Comparison of ENCODE assay signal across 16 cellular contexts in the genomic region with DNA sequence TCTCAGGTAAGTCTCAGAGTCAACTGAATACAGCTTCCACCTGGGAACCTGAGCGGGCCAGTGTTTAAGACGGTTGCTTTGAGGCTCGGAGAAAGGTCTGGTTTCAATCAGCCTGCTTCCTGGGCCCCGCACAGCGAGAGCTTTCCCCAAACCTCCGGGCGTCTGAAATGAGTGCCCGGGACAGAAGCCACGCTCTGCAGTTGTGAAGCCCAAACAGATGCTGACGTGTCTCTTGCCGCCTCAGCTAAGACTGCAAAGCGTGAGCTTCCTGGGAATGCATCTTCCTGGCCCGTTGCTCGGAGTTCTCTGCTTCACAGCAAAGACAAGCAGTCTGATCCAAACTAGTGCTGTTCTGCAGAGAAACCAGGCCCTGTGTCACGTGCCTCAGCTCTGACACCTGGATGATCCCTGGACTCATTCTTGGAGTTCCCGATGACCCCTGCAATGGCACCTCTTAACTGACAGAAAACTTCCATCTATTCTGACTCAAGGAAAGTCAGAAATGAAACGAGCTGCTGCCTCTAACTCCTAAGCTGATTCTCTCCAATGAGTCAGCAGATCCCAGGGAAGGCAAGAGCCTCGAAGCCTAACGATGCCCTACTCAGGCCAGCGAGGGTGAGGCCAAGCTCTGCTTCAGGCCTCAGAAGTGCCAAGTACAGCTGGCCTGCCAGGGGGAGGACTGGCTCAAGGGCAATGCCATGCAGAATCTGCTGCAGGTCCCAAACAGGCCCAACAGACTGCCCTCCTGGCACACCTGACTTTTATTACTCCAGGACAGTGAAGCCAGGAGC. TPM values are rescaled to one million over a fixed set of nuclear protein-coding genes. Genes with fewer than 3 reads are reported as not detected.
A peak's percentile ranks its signal among the peaks of the same experiment; 100 is the strongest.
DNase-seq lines count a peak whose midpoint lies in the region; ATAC-seq and TF ChIP-seq lines count a peak whose summit lies in the region.
"Had no signal": no experiment of that assay in that cellular context is flagged by ENCODE, and none has a peak within 500 bp of the region (broad histone marks: within the 10 kb centered on the region; RNA-seq: fewer than 3 reads in every experiment).

No MANE protein-coding gene starts in this region.

- intact Hi-C loops in activated B cell treated with CpG ODN at 0.5 μM for 24 hours (cut with micrococcal nuclease), result no loop called here

- H3K4me1 ChIP-seq in gastroesophageal sphincter, result peaks cover 0 to 28% (median 8%) of the 10 kb centered on the region in 3 donors

- TF ChIP-seq EP300 in gastroesophageal sphincter (IDR thresholded peaks at IDR 0.05), result no peak

- TF ChIP-seq CTCF in activated B cell treated with CpG ODN at 0.5 μM for 24 hours (IDR thresholded peaks at IDR 0.05), result no peak
- no peak for TF ChIP-seq CTCF in gastroesophageal sphincter (IDR thresholded peaks at IDR 0.05)

- no peak for ATAC-seq in activated B cell treated with CpG ODN at 0.5 μM for 24 hours (ENCODE audit: low read depth)
- ATAC-seq in gastroesophageal sphincter, result peak; percentile 24
- no peak for ATAC-seq in stimulated activated effector memory CD8-positive, alpha-beta T cell treated with anti-CD3 and anti-CD28 coated beads, Interleukin-12 subunit alpha, Interleukin-12 subunit beta, amount 100 ng/mL, for 72 hours
- no peak for ATAC-seq in GM18858 (IDR thresholded peaks at IDR 0.05; ENCODE audit: unreplicated experiment)
- ATAC-seq in GM18861 (IDR thresholded peaks at IDR 0.05; ENCODE audit: unreplicated experiment), result no peak
- ATAC-seq: pancreas had no signal

- no peak overlapping the region for H3K4me3 Mint-ChIP-seq in activated B cell treated with CpG ODN at 0.5 μM for 24 hours
- no peak overlapping the region for H3K4me3 Mint-ChIP-seq in stimulated activated effector memory CD8-positive, alpha-beta T cell treated with anti-CD3 and anti-CD28 coated beads, Interleukin-12 subunit alpha, Interleukin-12 subunit beta, amount 100 ng/mL, for 72 hours

- TF ChIP-seq POLR2A in gastroesophageal sphincter (IDR thresholded peaks at IDR 0.05), result no peak

- POLR2A ChIA-PET in activated B cell treated with CpG ODN at 0.5 μM for 24 hours (lab: Charles Lee), result no interaction called here

- CTCF ChIA-PET in activated B cell treated with CpG ODN at 0.5 μM for 24 hours (lab: Charles Lee), result no interaction called here

- H3K27ac Mint-ChIP-seq in activated B cell treated with CpG ODN at 0.5 μM for 24 hours, result peak overlapping the region; percentile 18
- H3K27ac Mint-ChIP-seq in stimulated activated effector memory CD8-positive, alpha-beta T cell treated with anti-CD3 and anti-CD28 coated beads, Interleukin-12 subunit alpha, Interleukin-12 subunit beta, amount 100 ng/mL, for 72 hours, result peak overlapping the region; percentile 40

- H3K36me3 ChIP-seq in gastroesophageal sphincter, result no peaks in the 10 kb centered on the region
- H3K36me3 ChIP-seq: pancreas, thoracic aorta had no signal

- H3K27ac ChIP-seq in gastroesophageal sphincter, result peak overlapping the region in 3 of 4 donors; percentile 49 to 55 (median 54)
- H3K27ac ChIP-seq: pancreas had no signal

- H3K27me3 ChIP-seq in gastroesophageal sphincter, result no peaks in the 10 kb centered on the region
- H3K27me3 ChIP-seq: pancreas had no signal

- WGBS in gastroesophageal sphincter (ENCODE audit: low coverage in 1 of 2), 2 donors, result 40 to 67% methylated on average over 1 to 2 of the region's 20 CpGs

- no peak overlapping the region for H3K4me3 ChIP-seq in gastroesophageal sphincter
- H3K4me3 ChIP-seq: coronary artery, pancreas, thoracic aorta had no signal

- peaks cover 22% of the 10 kb centered on the region for H3K4me1 Mint-ChIP-seq in activated B cell treated with CpG ODN at 0.5 μM for 24 hours
- peaks cover 31% of the 10 kb centered on the region for H3K4me1 Mint-ChIP-seq in stimulated activated effector memory CD8-positive, alpha-beta T cell treated with anti-CD3 and anti-CD28 coated beads, Interleukin-12 subunit alpha, Interleukin-12 subunit beta, amount 100 ng/mL, for 72 hours

- DNase-seq in GM03348 (ENCODE audit: low spot score) (peak; percentile 75), activated B cell treated with CpG ODN at 0.5 μM for 24 hours (no peak), globus pallidus (ENCODE audit: low spot score) (no peak)
- no peak for DNase-seq in stimulated activated effector memory CD8-positive, alpha-beta T cell treated with anti-CD3 and anti-CD28 coated beads, Interleukin-12 subunit alpha, Interleukin-12 subunit beta, amount 100 ng/mL, for 72 hours (ENCODE audit: low spot score in 2 of 2)
- DNase-seq: activated CD4-positive, alpha-beta T cell treated with anti-CD3 and anti-CD28 coated beads, Interleukin-2, amount 50 U/mL, for 4 hours; activated gamma-delta T cell treated with Interleukin-2 at 50 U/mL for 16 hours; NCI-H146; T-helper 1 cell had no signal

- no peaks in the 10 kb centered on the region for H3K9me3 ChIP-seq in gastroesophageal sphincter
- H3K9me3 ChIP-seq: pancreas, thoracic aorta had no signal

- no peaks in the 10 kb centered on the region for H3K36me3 Mint-ChIP-seq in activated B cell treated with CpG ODN at 0.5 μM for 24 hours (ENCODE audit: low read depth)
- no peaks in the 10 kb centered on the region for H3K36me3 Mint-ChIP-seq in stimulated activated effector memory CD8-positive, alpha-beta T cell treated with anti-CD3 and anti-CD28 coated beads, Interleukin-12 subunit alpha, Interleukin-12 subunit beta, amount 100 ng/mL, for 72 hours

- H3K9me3 Mint-ChIP-seq in activated B cell treated with CpG ODN at 0.5 μM for 24 hours, result no peaks in the 10 kb centered on the region
- H3K9me3 Mint-ChIP-seq in stimulated activated effector memory CD8-positive, alpha-beta T cell treated with anti-CD3 and anti-CD28 coated beads, Interleukin-12 subunit alpha, Interleukin-12 subunit beta, amount 100 ng/mL, for 72 hours, result no peaks in the 10 kb centered on the region

- H3K27me3 Mint-ChIP-seq in activated B cell treated with CpG ODN at 0.5 μM for 24 hours, result peaks cover 6% of the 10 kb centered on the region

RNA-seq across cellular contexts. Expression of a gene that starts 36.5 kb away (rescaled TPM):
- not detected in 2 replicates for total RNA-seq in activated B cell treated with CpG ODN at 0.5 μM for 24 hours
- 10 to 100 TPM in 3 of 4 donors, 1 to 10 TPM in 1; 5.5 to 21.6 (median 17.4) TPM for total RNA-seq in gastroesophageal sphincter

RNA-seq across cellular contexts. Expression of a gene that starts 51.0 kb away (rescaled TPM):
- total RNA-seq in activated B cell treated with CpG ODN at 0.5 μM for 24 hours, result not detected in 2 replicates
- not detected for total RNA-seq in gastroesophageal sphincter
- total RNA-seq: glomerular endothelial cell, liver had no signal
